Comparison of ENCODE assay signal across 9 cellular contexts in genomic region chr17:7626956-7627249, GRCh38. TPM values are rescaled to one million over a fixed set of nuclear protein-coding genes. Genes with fewer than 3 reads are reported as not detected.
DNase-seq lines count a peak whose midpoint lies in the region; ATAC-seq, FAIRE-seq and TF ChIP-seq lines count a peak whose summit lies in the region.
"Had no signal": no experiment of that assay in that cellular context is flagged by ENCODE, and none has a peak within 500 bp of the region (broad histone marks: within the 10 kb centered on the region; RNA-seq: fewer than 3 reads in every experiment).

No MANE protein-coding gene starts in this region.

- peaks cover 13% of the 10 kb centered on the region for H3K4me1 ChIP-seq in CD4-positive, alpha-beta memory T cell (ENCODE audit: insufficient read depth, low read length)
- H3K4me1 ChIP-seq in PC-9 (replicated peaks; ENCODE audit: insufficient read depth) (peaks cover 4% of the 10 kb centered on the region; the same call in 1 of the 2 replicates), neuronal stem cell (ENCODE audit: control insufficient read depth in 2 of 2, insufficient read depth in 1 of 2, low read depth in 1 of 2, low read length in 2 of 2) (peaks cover 8 to 13% of the 10 kb centered on the region in 2 donors)

- H3K79me2 ChIP-seq in PC-9 (ENCODE audit: low read depth): no peaks in the 10 kb centered on the region

- no peak overlapping the region for H4K8ac ChIP-seq in neuronal stem cell (ENCODE audit: low read depth, low read length)

- H3K14ac ChIP-seq in neuronal stem cell (ENCODE audit: low read length): no peak overlapping the region

- no peak for FAIRE-seq in RCC 7860 (lab: Jason Lieb, UNC)
- FAIRE-seq: colon had no signal

- H3K36me3 Mint-ChIP-seq in CD4-positive, alpha-beta memory T cell: peaks cover 0 to 6% of the 10 kb centered on the region in 2 donors

- no peaks in the 10 kb centered on the region for H3K27me3 ChIP-seq in CD4-positive, alpha-beta memory T cell (ENCODE audit: insufficient read depth, low read length)
- H3K27me3 ChIP-seq in PC-9 (ENCODE audit: insufficient read depth, low read depth) (no peaks in the 10 kb centered on the region), neuronal stem cell (ENCODE audit: control insufficient read depth in 3 of 3, insufficient read depth in 3 of 3, low read depth in 1 of 3, low read length in 3 of 3) (no peaks in the 10 kb centered on the region)

- no peak for DNase-seq in CD4-positive, alpha-beta memory T cell
- DNase-seq in PC-9 (peak in 1 of 2 experiments; percentile 15), epithelial cell of esophagus (ENCODE audit: low read depth) (no peak), neuronal stem cell (ENCODE audit: low spot score) (no peak), RCC 7860 (ENCODE audit: low spot score) (no peak), EL (no peak), activated gamma-delta T cell (lab: John Stamatoyannopoulos, UW) (no peak)

- peak overlapping the region; percentile 62 for H2BK5ac ChIP-seq in neuronal stem cell (ENCODE audit: low read length)

- CTCF ChIA-PET in CD4-positive, alpha-beta memory T cell (lab: Charles Lee; ENCODE audit: partially characterized antibody): interaction anchor here (0.9 to 2.9 kb wide), 8 partner anchors 10 to 109 kb away, joined by 3 to 28 read pairs (median 4); partner anchors contain the start of genes FXR2, TP53 and WRAP53
- CTCF ChIA-PET in PC-9 (lab: Charles Lee): interaction anchor here (1.1 to 1.3 kb wide), 2 partner anchors 15 to 61 kb away, joined by 4 read pairs; partner anchors contain the start of genes TP53 and WRAP53

- ATAC-seq in HG03108 (IDR thresholded peaks at IDR 0.05; ENCODE audit: unreplicated experiment): no peak

- H3K4me2 ChIP-seq in PC-9: peak overlapping the region; percentile 81
- H3K4me2 ChIP-seq in neuronal stem cell (ENCODE audit: insufficient read depth, low read length, poor library complexity, severe bottlenecking): peak overlapping the region; percentile 73

- no peaks in the 10 kb centered on the region for H3K9me3 Mint-ChIP-seq in CD4-positive, alpha-beta memory T cell

- H3K23ac ChIP-seq in neuronal stem cell (ENCODE audit: low read depth, low read length, poor library complexity): no peak overlapping the region

- peak overlapping the region; percentile 91 to 95 (median 93) for H3K4me3 Mint-ChIP-seq in CD4-positive, alpha-beta memory T cell

- H3K18ac ChIP-seq in neuronal stem cell (ENCODE audit: low read length): peak overlapping the region; percentile 84

- H2BK120ac ChIP-seq in neuronal stem cell (ENCODE audit: low read depth, low read length): no peak overlapping the region

- intact Hi-C loops in CD4-positive, alpha-beta memory T cell (cut with micrococcal nuclease): loop anchor here (1.0 kb wide), 2 partner anchors 12 to 59 kb away; no protein-coding TSS in a partner anchor
- intact Hi-C loops in PC-9 (cut with micrococcal nuclease; ENCODE audit: unreplicated experiment): no loop called here

- peak overlapping the region; percentile 75 to 96 (median 91) for H3K27ac Mint-ChIP-seq in CD4-positive, alpha-beta memory T cell

- H3K27me3 Mint-ChIP-seq in CD4-positive, alpha-beta memory T cell: no peaks in the 10 kb centered on the region

- no peak overlapping the region for H2BK15ac ChIP-seq in neuronal stem cell (ENCODE audit: low read length)

- POLR2A ChIA-PET in CD4-positive, alpha-beta memory T cell (lab: Charles Lee; ENCODE audit: partially characterized antibody): interaction anchor here (1.0 to 3.8 kb wide), 13 partner anchors 13 to 669 kb away, joined by 3 to 84 read pairs (median 8); partner anchors contain the start of genes ATP1B2, CD68, FXR2 and MPDU1
- POLR2A ChIA-PET in PC-9 (lab: Charles Lee; ENCODE audit: unreplicated experiment): interaction anchor here (0.6 to 1.5 kb wide), 3 partner anchors 12 to 36 kb away, joined by 7 to 9 read pairs (median 7); partner anchors contain the start of gene SOX15

- H3K9me3 ChIP-seq in CD4-positive, alpha-beta memory T cell (ENCODE audit: control insufficient read depth in 1 of 2, low read length in 2 of 2): no peaks in the 10 kb centered on the region
- H3K9me3 ChIP-seq in PC-9 (ENCODE audit: insufficient read depth, low read depth): no peaks in the 10 kb centered on the region
- no peaks in the 10 kb centered on the region for H3K9me3 ChIP-seq in neuronal stem cell (replicated peaks in 1 of 2; ENCODE audit: control insufficient read depth in 2 of 2, insufficient read depth in 1 of 2, low read depth in 1 of 2, low read length in 2 of 2)

- peaks cover 4 to 20% (median 11%) of the 10 kb centered on the region in 4 donors for H3K4me1 Mint-ChIP-seq in CD4-positive, alpha-beta memory T cell

- H3K9ac ChIP-seq in neuronal stem cell (ENCODE audit: low read depth, low read length, poor library complexity): peak overlapping the region; percentile 46

- no peak overlapping the region for H4K91ac ChIP-seq in neuronal stem cell (ENCODE audit: low read depth, low read length, poor library complexity)

- peak overlapping the region; percentile 76 to 82 for H3K4me3 ChIP-seq in CD4-positive, alpha-beta memory T cell (ENCODE audit: low read length in 2 of 2)
- H3K4me3 ChIP-seq in PC-9 (peak overlapping the region; percentile 79), epithelial cell of esophagus (ENCODE audit: low read length) (peak overlapping the region; percentile 84), neuronal stem cell (ENCODE audit: low read length in 2 of 2) (peak overlapping the region; percentile 84 to 89)

- H3K79me1 ChIP-seq in neuronal stem cell (ENCODE audit: low read depth, low read length): no peaks in the 10 kb centered on the region

- H3K27ac ChIP-seq in CD4-positive, alpha-beta memory T cell (ENCODE audit: low read depth, low read length): peak overlapping the region; percentile 82
- no peak overlapping the region for H3K27ac ChIP-seq in PC-9
- peak overlapping the region; percentile 92 for H3K27ac ChIP-seq in neuronal stem cell (replicated peaks; ENCODE audit: low read length)

- H2AK5ac ChIP-seq in neuronal stem cell (ENCODE audit: low read depth, low read length): no peak overlapping the region

- TSS peak; percentile 73 for BruUV-seq in PC-9 (replicated peaks; lab: Mats Ljungman, UMichigan)

- no peaks in the 10 kb centered on the region for H3K36me3 ChIP-seq in CD4-positive, alpha-beta memory T cell (ENCODE audit: insufficient read depth, low read length)
- no peaks in the 10 kb centered on the region for H3K36me3 ChIP-seq in PC-9 (ENCODE audit: low read depth)
- peaks cover 0 to 7% of the 10 kb centered on the region in 2 donors for H3K36me3 ChIP-seq in neuronal stem cell (replicated peaks in 1 of 2; ENCODE audit: control insufficient read depth in 2 of 2, insufficient read depth in 2 of 2, low read length in 2 of 2)

- no peak for TF ChIP-seq CTCF in PC-9 (conservative IDR thresholded peaks at IDR 0.05)
- TF ChIP-seq CTCF in epithelial cell of esophagus (IDR thresholded peaks at IDR 0.05; ENCODE audit: insufficient read depth, low read depth, low read length, missing control alignments): no peak

- no peaks in the 10 kb centered on the region for H4K20me1 ChIP-seq in PC-9 (ENCODE audit: insufficient read depth)

- H2AFZ ChIP-seq in PC-9 (peak overlapping the region; percentile 89), neuronal stem cell (ENCODE audit: low read length) (peak overlapping the region; percentile 95)

- no peaks in the 10 kb centered on the region for H3K9me2 ChIP-seq in PC-9 (ENCODE audit: insufficient read depth)

- H3K4ac ChIP-seq in neuronal stem cell (ENCODE audit: low read length): no peak overlapping the region

- no peaks in the 10 kb centered on the region for H3F3A ChIP-seq in PC-9 (ENCODE audit: insufficient read depth, low read depth)

- no CpG with 5 or more reads among the region's 6 CpGs for WGBS in neuronal stem cell (ENCODE audit: extremely low coverage in 2 of 2, insufficient read length in 2 of 2, insufficient replicate concordance in 1 of 2), 2 donors

- no peak overlapping the region for H2BK12ac ChIP-seq in neuronal stem cell (ENCODE audit: low read length)

RNA-seq across cellular contexts. Expression of gene SAT2, which starts 0.7 kb away (rescaled TPM):
- total RNA-seq in CD4-positive, alpha-beta memory T cell: 10 to 100 TPM; 65.8 to 76.9 TPM
- 10 to 100 TPM; 27.0 to 50.8 TPM for polyA plus RNA-seq in CD4-positive, alpha-beta memory T cell
- total RNA-seq in PC-9 (2021): 52.0 and 68.7 TPM in 2 replicates
- polyA plus RNA-seq in neuronal stem cell (2013, experiment 1 of 2): 108 TPM
- 102 TPM for polyA plus RNA-seq in neuronal stem cell (2013, experiment 2 of 2)

RNA-seq across cellular contexts. Expression of gene SHBG, which starts 3.0 kb away (rescaled TPM):
- not detected for total RNA-seq in CD4-positive, alpha-beta memory T cell
- not detected for polyA plus RNA-seq in CD4-positive, alpha-beta memory T cell
- total RNA-seq in PC-9 (2021): 0.52 and 1.0 TPM in 2 replicates
- polyA plus RNA-seq in neuronal stem cell (2013, experiment 1 of 2): 1.7 TPM
- 1.6 TPM for polyA plus RNA-seq in neuronal stem cell (2013, experiment 2 of 2)

RNA-seq across cellular contexts. Expression of gene FXR2, which starts 12.2 kb away (rescaled TPM):
- total RNA-seq in CD4-positive, alpha-beta memory T cell: 10 to 100 TPM; 44.1 to 46.6 TPM
- 10 to 100 TPM in 1 of 2 donors, 1 to 10 TPM in 1; 9.2 to 18.6 TPM for polyA plus RNA-seq in CD4-positive, alpha-beta memory T cell
- 61.5 and 63.7 TPM in 2 replicates for total RNA-seq in PC-9 (2021)
- polyA plus RNA-seq in neuronal stem cell (2013, experiment 1 of 2): 51.8 TPM
- 52.7 TPM for polyA plus RNA-seq in neuronal stem cell (2013, experiment 2 of 2)

RNA-seq across cellular contexts. Expression of gene ATP1B2, which starts 23.8 kb away (rescaled TPM):
- total RNA-seq in CD4-positive, alpha-beta memory T cell: under 1 TPM; 0.22 to 0.52 TPM
- polyA plus RNA-seq in CD4-positive, alpha-beta memory T cell: not detected
- 0.63 and 0.73 TPM in 2 replicates for total RNA-seq in PC-9 (2021)
- polyA plus RNA-seq in neuronal stem cell (2013, experiment 1 of 2): 42.2 TPM
- polyA plus RNA-seq in neuronal stem cell (2013, experiment 2 of 2): 43.5 TPM

RNA-seq across cellular contexts. Expression of gene SOX15, which starts 37.0 kb away (rescaled TPM):
- total RNA-seq in CD4-positive, alpha-beta memory T cell: 1 to 10 TPM; 1.0 to 1.1 TPM
- not detected for polyA plus RNA-seq in CD4-positive, alpha-beta memory T cell
- 80.9 and 124 TPM in 2 replicates for total RNA-seq in PC-9 (2021)
- polyA plus RNA-seq in neuronal stem cell (2013, experiment 1 of 2): 10.1 TPM
- polyA plus RNA-seq in neuronal stem cell (2013, experiment 2 of 2): 9.9 TPM
